In genomic region chr7:158821173-158822021, GRCh38 we compare ENCODE assay signal across 8 cellular contexts. TPM values are rescaled to one million over a fixed set of nuclear protein-coding genes. Genes with fewer than 3 reads are reported as not detected.
A peak's percentile ranks its signal among the peaks of the same experiment; 100 is the strongest.
DNase-seq lines count a peak whose midpoint lies in the region; ATAC-seq and TF ChIP-seq lines count a peak whose summit lies in the region.

No MANE protein-coding gene starts in this region.

- 53 to 72% (median 59%) methylated on average over 14 of the region's 14 CpGs for WGBS in spleen, 5 donors

- peak; percentile 75 for DNase-seq in activated CD4-positive, alpha-beta T cell treated with anti-CD3 and anti-CD28 coated beads, Interleukin-2, amount 10 ng/mL, durations not matched to agents 24 days and 14 days
- no peak for DNase-seq in activated CD4-positive, alpha-beta T cell treated with anti-CD3 and anti-CD28 coated beads, Interleukin-2, amount 50 U/mL, for 48 hours
- peak; percentile 60 for DNase-seq in activated CD8-positive, alpha-beta T cell treated with anti-CD3 and anti-CD28 coated beads for 36 hours
- peak; percentile 34 for DNase-seq in glomerular visceral epithelial cell (ENCODE audit: extremely low spot score)
- peak; percentile 31 for DNase-seq in stimulated activated naive CD8-positive, alpha-beta T cell treated with anti-CD3 and anti-CD28 coated beads, Interleukin-15, Interleukin-2, amounts not matched to agents 100 U/mL and 50 U/mL, for 24 hours
- no peak for DNase-seq in spleen
- DNase-seq in NK-92 (lab: John Stamatoyannopoulos, UW; ENCODE audit: unreplicated experiment), result no peak
- DNase-seq in midbrain (lab: John Stamatoyannopoulos, UW), result no peak

- H3K9me3 Mint-ChIP-seq in activated CD4-positive, alpha-beta T cell treated with anti-CD3 and anti-CD28 coated beads, Interleukin-2, amount 10 ng/mL, durations not matched to agents 24 days and 14 days, result no peaks in the 10 kb centered on the region
- H3K9me3 Mint-ChIP-seq in activated CD8-positive, alpha-beta T cell treated with anti-CD3 and anti-CD28 coated beads for 36 hours, result no peaks in the 10 kb centered on the region

- H3K4me1 Mint-ChIP-seq in activated CD4-positive, alpha-beta T cell treated with anti-CD3 and anti-CD28 coated beads, Interleukin-2, amount 10 ng/mL, durations not matched to agents 24 days and 14 days, result peaks cover 72% of the 10 kb centered on the region
- peaks cover 83% of the 10 kb centered on the region for H3K4me1 Mint-ChIP-seq in activated CD8-positive, alpha-beta T cell treated with anti-CD3 and anti-CD28 coated beads for 36 hours (ENCODE audit: low read depth)

- CTCF ChIA-PET in activated CD8-positive, alpha-beta T cell treated with anti-CD3 and anti-CD28 coated beads for 36 hours (lab: Charles Lee), result interaction anchor here (0.9 kb wide), 1 partner anchor 9 kb away, joined by 3 read pairs; no protein-coding TSS in a partner anchor

- H3K36me3 Mint-ChIP-seq in activated CD4-positive, alpha-beta T cell treated with anti-CD3 and anti-CD28 coated beads, Interleukin-2, amount 10 ng/mL, durations not matched to agents 24 days and 14 days (ENCODE audit: low read depth), result peaks cover 13% of the 10 kb centered on the region
- H3K36me3 Mint-ChIP-seq in activated CD8-positive, alpha-beta T cell treated with anti-CD3 and anti-CD28 coated beads for 36 hours (ENCODE audit: low read depth), result peaks cover 15% of the 10 kb centered on the region

- H3K27me3 ChIP-seq in spleen (replicated peaks in 1 of 7), result no peaks in the 10 kb centered on the region

- no peak for TF ChIP-seq POLR2A in spleen (IDR thresholded peaks at IDR 0.05)

- H3K4me1 ChIP-seq in spleen, result peaks cover 21 to 98% (median 75%) of the 10 kb centered on the region in 6 donors

- ATAC-seq in activated CD8-positive, alpha-beta T cell treated with anti-CD3 and anti-CD28 coated beads for 36 hours, result peak; percentile 19
- peak; percentile 53 for ATAC-seq in stimulated activated naive CD8-positive, alpha-beta T cell treated with anti-CD3 and anti-CD28 coated beads, Interleukin-15, Interleukin-2, amounts not matched to agents 100 U/mL and 50 U/mL, for 24 hours

- POLR2A ChIA-PET in activated CD8-positive, alpha-beta T cell treated with anti-CD3 and anti-CD28 coated beads for 36 hours (lab: Charles Lee), result interaction anchor here (5.1 kb wide), 1 partner anchor 10 kb away, joined by 28 read pairs; no protein-coding TSS in a partner anchor

- H3K4me3 ChIP-seq in spleen, result no peak overlapping the region

- H3K9me3 ChIP-seq in spleen, result no peaks in the 10 kb centered on the region

- peak overlapping the region in 4 of 8 donors; percentile 9 to 65 (median 52) for H3K27ac ChIP-seq in spleen

- peak overlapping the region; percentile 83 for H3K4me3 Mint-ChIP-seq in activated CD4-positive, alpha-beta T cell treated with anti-CD3 and anti-CD28 coated beads, Interleukin-2, amount 10 ng/mL, durations not matched to agents 24 days and 14 days
- H3K4me3 Mint-ChIP-seq in activated CD8-positive, alpha-beta T cell treated with anti-CD3 and anti-CD28 coated beads for 36 hours, result peak overlapping the region; percentile 66

- intact Hi-C loops in activated CD4-positive, alpha-beta T cell treated with anti-CD3 and anti-CD28 coated beads, Interleukin-2, amount 10 ng/mL, durations not matched to agents 24 days and 14 days (cut with micrococcal nuclease), result loop anchor here (1.0 kb wide), 1 partner anchor 10 kb away; no protein-coding TSS in a partner anchor
- intact Hi-C loops in activated CD8-positive, alpha-beta T cell treated with anti-CD3 and anti-CD28 coated beads for 36 hours (cut with micrococcal nuclease), result loop anchor here (5.0 kb wide), 1 partner anchor 39 kb away; no protein-coding TSS in a partner anchor
- intact Hi-C loops in spleen (cut with DNase I; ENCODE audit: low total_unique reads), result no loop called here

- H3K36me3 ChIP-seq in spleen, result no peaks in the 10 kb centered on the region

- no peaks in the 10 kb centered on the region for H3K27me3 Mint-ChIP-seq in activated CD4-positive, alpha-beta T cell treated with anti-CD3 and anti-CD28 coated beads, Interleukin-2, amount 10 ng/mL, durations not matched to agents 24 days and 14 days
- H3K27me3 Mint-ChIP-seq in activated CD8-positive, alpha-beta T cell treated with anti-CD3 and anti-CD28 coated beads for 36 hours, result no peaks in the 10 kb centered on the region

- TF ChIP-seq CTCF in activated CD8-positive, alpha-beta T cell treated with anti-CD3 and anti-CD28 coated beads for 36 hours (IDR thresholded peaks at IDR 0.05), result no peak
- TF ChIP-seq CTCF in spleen (IDR thresholded peaks at IDR 0.05 in 8 of 11, conservative IDR thresholded peaks at IDR 0.05 in 3 of 11), result no peak

- peak overlapping the region; percentile 96 for H3K27ac Mint-ChIP-seq in activated CD4-positive, alpha-beta T cell treated with anti-CD3 and anti-CD28 coated beads, Interleukin-2, amount 10 ng/mL, durations not matched to agents 24 days and 14 days
- peak overlapping the region; percentile 94 for H3K27ac Mint-ChIP-seq in activated CD8-positive, alpha-beta T cell treated with anti-CD3 and anti-CD28 coated beads for 36 hours

RNA-seq across cellular contexts. Expression of gene ESYT2, which starts 7.9 kb away (rescaled TPM):
- 60.3 and 61.3 TPM in 2 replicates for total RNA-seq in activated CD4-positive, alpha-beta T cell treated with anti-CD3 and anti-CD28 coated beads, Interleukin-2, amount 10 ng/mL, durations not matched to agents 24 days and 14 days
- 10 to 100 TPM; 55.5 to 56.6 TPM for total RNA-seq in activated CD8-positive, alpha-beta T cell treated with anti-CD3 and anti-CD28 coated beads for 36 hours
- 10 to 100 TPM; 37.1 to 61.0 (median 47.2) TPM for total RNA-seq in spleen
- polyA plus RNA-seq in spleen, result 10 to 100 TPM in 2 of 3 donors, 1 to 10 TPM in 1; 6.6 to 10.3 (median 10.0) TPM

RNA-seq across cellular contexts. Expression of gene DYNC2I1, which starts 35.0 kb away (rescaled TPM):
- 13.6 and 13.9 TPM in 2 replicates for total RNA-seq in activated CD4-positive, alpha-beta T cell treated with anti-CD3 and anti-CD28 coated beads, Interleukin-2, amount 10 ng/mL, durations not matched to agents 24 days and 14 days
- 10 to 100 TPM; 14.8 to 17.0 TPM for total RNA-seq in activated CD8-positive, alpha-beta T cell treated with anti-CD3 and anti-CD28 coated beads for 36 hours
- total RNA-seq in spleen, result 10 to 100 TPM; 14.9 to 21.7 (median 17.8) TPM
- 1 to 10 TPM; 3.7 to 8.6 (median 8.0) TPM for polyA plus RNA-seq in spleen

Comparison
In these comparisons a context has a peak if more than half of its experiments do, and no peak if none do; other contexts are left out.
1. DNase-seq: peak in activated CD4-positive, alpha-beta T cell treated with anti-CD3 and anti-CD28 coated beads, Interleukin-2, amount 10 ng/mL, durations not matched to agents 24 days and 14 days (single experiment), activated CD8-positive, alpha-beta T cell treated with anti-CD3 and anti-CD28 coated beads for 36 hours (single experiment), glomerular visceral epithelial cell (single experiment) and stimulated activated naive CD8-positive, alpha-beta T cell treated with anti-CD3 and anti-CD28 coated beads, Interleukin-15, Interleukin-2, amounts not matched to agents 100 U/mL and 50 U/mL, for 24 hours (single experiment); none in activated CD4-positive, alpha-beta T cell treated with anti-CD3 and anti-CD28 coated beads, Interleukin-2, amount 50 U/mL, for 48 hours (0 of 2), spleen (single experiment), NK-92 (single experiment) and midbrain (single experiment).